In the genomic region with DNA sequence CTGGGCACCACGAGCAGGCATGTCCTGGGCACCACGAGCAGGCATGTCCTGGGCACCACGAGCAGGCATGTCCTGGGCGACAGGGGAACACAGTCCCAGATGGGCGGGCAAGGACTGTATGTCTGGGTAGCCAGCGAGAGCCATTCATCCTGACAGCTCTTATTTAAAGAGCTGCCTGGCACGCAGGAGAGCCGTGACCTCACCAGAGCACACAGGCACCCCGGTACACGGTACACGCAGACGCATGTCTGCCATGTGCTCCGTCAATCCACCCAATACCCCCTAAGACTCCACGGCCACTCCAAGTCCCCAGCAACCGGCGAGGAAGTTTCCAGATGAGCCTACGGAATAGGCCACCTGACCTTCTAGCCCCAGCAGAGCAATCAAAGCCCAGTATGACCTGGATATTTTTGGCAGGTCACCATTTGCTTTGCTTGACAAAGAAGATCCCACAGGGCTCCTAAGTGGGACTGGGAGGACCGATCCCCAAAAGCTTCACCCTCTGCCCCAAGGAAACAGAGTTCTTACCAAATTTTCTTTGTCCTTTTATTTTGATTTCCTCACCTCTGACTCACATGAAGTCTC, we compare ENCODE assay signal across 20 cellular contexts. TPM values are rescaled to one million over a fixed set of nuclear protein-coding genes. Genes with fewer than 3 reads are reported as not detected.
DNase-seq lines count a peak whose midpoint lies in the region; ATAC-seq, FAIRE-seq and TF ChIP-seq lines count a peak whose summit lies in the region.
"Had no signal": no experiment of that assay in that cellular context is flagged by ENCODE, and none has a peak within 500 bp of the region (broad histone marks: within the 10 kb centered on the region; RNA-seq: fewer than 3 reads in every experiment).

No MANE protein-coding gene starts in this region.

- no peaks in the 10 kb centered on the region for H3K9me1 ChIP-seq in keratinocyte (ENCODE audit: control insufficient read depth, extremely low read depth, insufficient read depth, low read length)

- H3K27ac Mint-ChIP-seq in activated naive CD8-positive, alpha-beta T cell treated with anti-CD3 and anti-CD28 coated beads for 36 hours, result no peak overlapping the region
- H3K27ac Mint-ChIP-seq: B cell; CD4-positive, alpha-beta T cell; GM23338; HFFc6 had no signal

- H3K4me1 ChIP-seq in keratinocyte (ENCODE audit: control insufficient read depth, extremely low read depth, insufficient read depth, low read length), result peaks cover 14% of the 10 kb centered on the region
- H3K4me1 ChIP-seq in skeletal muscle tissue (ENCODE audit: control insufficient read depth in 3 of 3, insufficient read depth in 3 of 3, low read length in 3 of 3), result peaks cover 36 to 56% (median 44%) of the 10 kb centered on the region in 3 donors

- dilution Hi-C loops in keratinocyte (cut with MboI; ENCODE audit: extremely low pct_ligation_motif_present, low sequenced_read_pairs), result no loop called here

- H3K4me1 Mint-ChIP-seq in activated naive CD8-positive, alpha-beta T cell treated with anti-CD3 and anti-CD28 coated beads for 36 hours, result no peaks in the 10 kb centered on the region
- H3K4me1 Mint-ChIP-seq: B cell had no signal

- no peak for ATAC-seq in HG03095 (IDR thresholded peaks at IDR 0.05; ENCODE audit: unreplicated experiment)
- ATAC-seq: GM12878, Panc1 had no signal

- POLR2A ChIA-PET in RWPE1 (lab: Yijun Ruan, JAX; ENCODE audit: low non-redundant PET), result no interaction called here

- CTCF ChIA-PET in RWPE1 (lab: Yijun Ruan, JAX), result no interaction called here

- no peak for TF ChIP-seq CTCF in RWPE1 (conservative IDR thresholded peaks at IDR 0.05; ENCODE audit: low read depth)
- no peak for TF ChIP-seq CTCF in keratinocyte (optimal IDR thresholded peaks at IDR 0.05 in 1 of 3, IDR thresholded peaks at IDR 0.05 in 1 of 3, conservative IDR thresholded peaks at IDR 0.05 in 1 of 3; ENCODE audit: extremely low read depth in 1 of 3, insufficient read depth in 2 of 3, low read length in 3 of 3)

- H3K27ac ChIP-seq in RWPE1 (peak overlapping the region; percentile 48), epithelial cell of prostate (peak overlapping the region; percentile 30), keratinocyte (ENCODE audit: control insufficient read depth, insufficient read depth, low read length) (no peak overlapping the region), skeletal muscle tissue (ENCODE audit: low read depth, low read length) (peak overlapping the region; percentile 81)

- no peak for DNase-seq in RWPE1 (ENCODE audit: low spot score)
- DNase-seq in epithelial cell of prostate (ENCODE audit: low read depth, low spot score), result no peak
- no peak for DNase-seq in keratinocyte (ENCODE audit: low read depth, low spot score)
- DNase-seq in activated naive CD8-positive, alpha-beta T cell treated with anti-CD3 and anti-CD28 coated beads for 36 hours, result no peak
- DNase-seq in cerebellum (ENCODE audit: low spot score), result no peak
- no peak for DNase-seq in MG63
- DNase-seq: Calu3; CD4-positive, alpha-beta T cell; DMS79; HFFc6; NCI-H1417 treated with DMSO at 0.1 percent for 48 hours; NCI-H2029 treated with DMSO at 0.1 percent for 48 hours; NCI-H510A treated with DMSO at 0.1 percent for 48 hours had no signal

- no peaks in the 10 kb centered on the region for H3K27me3 Mint-ChIP-seq in activated naive CD8-positive, alpha-beta T cell treated with anti-CD3 and anti-CD28 coated beads for 36 hours
- H3K27me3 Mint-ChIP-seq: CD4-positive, alpha-beta T cell had no signal

- H3K27me3 ChIP-seq in keratinocyte (ENCODE audit: control insufficient read depth, extremely low read depth, insufficient read depth, low read length) (no peaks in the 10 kb centered on the region), skeletal muscle tissue (ENCODE audit: control insufficient read depth in 3 of 3, insufficient read depth in 3 of 3, low read length in 3 of 3) (no peaks in the 10 kb centered on the region), MG63 (no peaks in the 10 kb centered on the region)

- no peak overlapping the region for H3K4me2 ChIP-seq in keratinocyte (ENCODE audit: control insufficient read depth, extremely low read depth, insufficient read depth, low read depth, low read length)
- H3K4me2 ChIP-seq: GM23338 had no signal

- H3K4me3 Mint-ChIP-seq in activated naive CD8-positive, alpha-beta T cell treated with anti-CD3 and anti-CD28 coated beads for 36 hours, result no peak overlapping the region
- H3K4me3 Mint-ChIP-seq: B cell; CD4-positive, alpha-beta T cell; GM23338; HFFc6 had no signal

- no peaks in the 10 kb centered on the region for H3K36me3 Mint-ChIP-seq in activated naive CD8-positive, alpha-beta T cell treated with anti-CD3 and anti-CD28 coated beads for 36 hours

- peak overlapping the region; percentile 58 for H2AFZ ChIP-seq in keratinocyte (ENCODE audit: control insufficient read depth, low read length)
- H2AFZ ChIP-seq: GM23338 had no signal

- no peaks in the 10 kb centered on the region for H4K20me1 ChIP-seq in keratinocyte (ENCODE audit: control insufficient read depth, extremely low read depth, insufficient read depth, low read length)

- FAIRE-seq in keratinocyte (lab: Jason Lieb, UNC), result peak; percentile 76
- FAIRE-seq: GM12878, GM19239 had no signal

- H3K4me3 ChIP-seq in keratinocyte (ENCODE audit: control insufficient read depth in 2 of 3, extremely low read depth in 1 of 3, insufficient read depth in 2 of 3, low read depth in 1 of 3, low read length in 3 of 3), result no peak overlapping the region
- peak overlapping the region in 1 of 3 donors; percentile 45 for H3K4me3 ChIP-seq in skeletal muscle tissue (ENCODE audit: low read length in 3 of 3)
- H3K4me3 ChIP-seq in MG63, result no peak overlapping the region
- H3K4me3 ChIP-seq: GM12878, GM23338 had no signal

- H3K36me3 ChIP-seq in keratinocyte (ENCODE audit: control insufficient read depth in 2 of 2, extremely low read depth in 1 of 2, insufficient read depth in 2 of 2, low read length in 2 of 2) (peaks cover 0 to 1% of the 10 kb centered on the region in 2 experiments), skeletal muscle tissue (ENCODE audit: control insufficient read depth in 3 of 3, insufficient read depth in 3 of 3, low read length in 3 of 3) (peaks cover 0 to 5% (median 2%) of the 10 kb centered on the region in 3 donors), MG63 (no peaks in the 10 kb centered on the region)

- no peaks in the 10 kb centered on the region for H3K9me3 Mint-ChIP-seq in activated naive CD8-positive, alpha-beta T cell treated with anti-CD3 and anti-CD28 coated beads for 36 hours
- H3K9me3 Mint-ChIP-seq: CD4-positive, alpha-beta T cell; GM23338; HFFc6 had no signal

- H3K9me3 ChIP-seq in keratinocyte (ENCODE audit: control insufficient read depth, low read depth, low read length) (no peaks in the 10 kb centered on the region), skeletal muscle tissue (ENCODE audit: control insufficient read depth in 3 of 3, low read length in 3 of 3) (no peaks in the 10 kb centered on the region), MG63 (no peaks in the 10 kb centered on the region)

- H3K9ac ChIP-seq in keratinocyte (ENCODE audit: control insufficient read depth, extremely low read depth, insufficient read depth, low read length) (no peak overlapping the region), skeletal muscle tissue (ENCODE audit: low read depth in 1 of 3, low read length in 3 of 3) (peak overlapping the region in 2 of 3 donors; percentile 43 to 45)

- no peaks in the 10 kb centered on the region for H3K79me2 ChIP-seq in keratinocyte (ENCODE audit: control insufficient read depth, insufficient read depth, low read length)

RNA-seq across cellular contexts. Expression of gene CASZ1, which starts 51.7 kb away (rescaled TPM):
- polyA plus RNA-seq in keratinocyte, result 2.8 to 5.0 TPM (median 4.4 TPM) in 3 replicates
- 66.1 TPM for polyA plus RNA-seq in keratinocyte (2011; ENCODE audit: low read depth)
- 2.4 and 4.8 TPM in 2 replicates for polyA plus RNA-seq in keratinocyte (2011; cell fraction: cytosol; rRNA removed)
- polyA plus RNA-seq in keratinocyte (2011; cell fraction: nucleus; rRNA removed), result 18.6 and 23.7 TPM in 2 replicates
- 5.9 and 27.8 TPM in 2 replicates for polyA plus RNA-seq in keratinocyte (2012; ENCODE audit: low replicate concordance)
- 5.2 to 17.9 TPM (median 7.7 TPM) in 3 replicates for polyA minus RNA-seq in keratinocyte
- polyA minus RNA-seq in keratinocyte (2011; cell fraction: cytosol; rRNA and poly(A)+ RNA removed), result 9.6 TPM
- polyA minus RNA-seq in keratinocyte (2011; cell fraction: nucleus; rRNA and poly(A)+ RNA removed), result 17.5 and 18.8 TPM in 2 replicates
- total RNA-seq in skeletal muscle tissue, result 26.1 TPM
- 1 to 10 TPM; 2.2 to 2.3 TPM for total RNA-seq in activated naive CD8-positive, alpha-beta T cell treated with anti-CD3 and anti-CD28 coated beads for 36 hours
- 1.7 TPM for total RNA-seq in cerebellum
- 1.1 and 1.2 TPM in 2 replicates for total RNA-seq in MG63 (2014; rRNA removed; shearing (Covaris generic); ENCODE audit: low replicate concordance)
